12 cellular contexts compared by ENCODE assay signal in the genomic region with DNA sequence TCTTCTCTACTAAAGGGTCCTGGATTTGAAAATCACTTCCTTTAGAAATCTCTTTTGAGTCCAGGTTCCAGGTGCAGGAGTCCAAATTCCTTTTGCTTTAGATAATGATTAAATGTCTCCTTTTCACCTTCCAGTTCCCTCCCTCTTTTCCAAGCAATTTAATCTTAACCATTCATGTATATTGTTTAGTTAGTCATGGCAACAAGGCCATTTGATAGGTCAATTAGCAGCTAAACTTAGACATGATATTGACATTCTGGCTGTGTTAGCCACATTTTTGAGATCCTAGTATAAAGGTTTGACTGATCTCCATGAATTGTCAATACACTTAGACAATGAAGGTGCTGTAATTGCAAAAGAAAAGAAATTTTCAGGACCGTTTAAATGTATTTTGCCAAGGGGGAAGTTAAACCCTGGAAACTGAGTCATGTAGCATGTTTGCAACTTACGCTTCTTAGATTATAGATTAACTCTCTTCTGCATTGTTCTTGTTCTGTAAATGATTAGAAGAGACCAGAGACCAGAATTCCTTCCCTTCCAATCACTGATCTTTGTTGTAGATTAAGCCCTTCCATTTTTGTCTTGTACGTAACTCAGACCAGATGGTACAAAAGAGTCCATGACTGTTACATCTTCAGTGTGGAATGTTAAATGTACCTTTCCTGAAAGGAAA. TPM values are rescaled to one million over a fixed set of nuclear protein-coding genes. Genes with fewer than 3 reads are reported as not detected.
A peak's percentile ranks its signal among the peaks of the same experiment; 100 is the strongest.
DNase-seq lines count a peak whose midpoint lies in the region; ATAC-seq and TF ChIP-seq lines count a peak whose summit lies in the region.
"Had no signal": no experiment of that assay in that cellular context is flagged by ENCODE, and none has a peak within 500 bp of the region (broad histone marks: within the 10 kb centered on the region; RNA-seq: fewer than 3 reads in every experiment).

No MANE protein-coding gene starts in this region.

- H3K9me3 Mint-ChIP-seq in T-helper 1 cell treated with Interleukin-12 subunit alpha and Interleukin-12 subunit beta and Interleukin-4 antibody, amounts not matched to agents 30 μg/mL and 1 μg/mL, for 36 hours = peaks cover 11% of the 10 kb centered on the region
- H3K9me3 Mint-ChIP-seq in GM23338 = peaks cover 23% of the 10 kb centered on the region

- no peaks in the 10 kb centered on the region for H4K20me1 ChIP-seq in GM23338 (replicated peaks; ENCODE audit: insufficient read depth)

- no peaks in the 10 kb centered on the region for H3K9me3 ChIP-seq in RWPE2 (ENCODE audit: severe bottlenecking)

- DNase-seq in T-helper 1 cell (no peak), RWPE2 (ENCODE audit: low spot score) (no peak), kidney glomerular epithelial cell (lab: John Stamatoyannopoulos, UW) (peak; percentile 98), GM23338 (ENCODE audit: low spot score) (no peak), D341Med (ENCODE audit: low spot score) (no peak), SKM-1 treated with dmso at 0.1 percent for 144 hours (lab: John Stamatoyannopoulos, UW; ENCODE audit: unreplicated experiment) (no peak)
- DNase-seq: activated CD4-positive, alpha-beta T cell treated with anti-CD3 and anti-CD28 coated beads for 1 hour; GDM1; substantia nigra had no signal

- no peak overlapping the region for H3K4me2 ChIP-seq in GM23338

- peaks cover 23% of the 10 kb centered on the region for H3K4me1 ChIP-seq in RWPE2 (ENCODE audit: insufficient read depth, poor library complexity, severe bottlenecking)
- H3K4me1 ChIP-seq in GM23338 (ENCODE audit: insufficient read depth) = no peaks in the 10 kb centered on the region

- H3K27me3 Mint-ChIP-seq in T-helper 1 cell treated with Interleukin-12 subunit alpha and Interleukin-12 subunit beta and Interleukin-4 antibody, amounts not matched to agents 30 μg/mL and 1 μg/mL, for 36 hours (ENCODE audit: low read depth) = no peaks in the 10 kb centered on the region
- peaks cover 11% of the 10 kb centered on the region for H3K27me3 Mint-ChIP-seq in GM23338 (ENCODE audit: insufficient read depth, low read depth, poor library complexity)

- no peak overlapping the region for H3K4me3 Mint-ChIP-seq in T-helper 1 cell treated with Interleukin-12 subunit alpha and Interleukin-12 subunit beta and Interleukin-4 antibody, amounts not matched to agents 30 μg/mL and 1 μg/mL, for 36 hours
- H3K4me3 Mint-ChIP-seq in GM23338 = no peak overlapping the region

- no peaks in the 10 kb centered on the region for H3K27me3 ChIP-seq in RWPE2 (ENCODE audit: insufficient read depth, poor library complexity, severe bottlenecking)
- H3K27me3 ChIP-seq in GM23338 (ENCODE audit: insufficient read depth) = no peaks in the 10 kb centered on the region

- H2AFZ ChIP-seq in GM23338 = no peak overlapping the region

- no peaks in the 10 kb centered on the region for H3K79me2 ChIP-seq in GM23338 (replicated peaks; ENCODE audit: insufficient read depth)

- no peak for ATAC-seq in RWPE2 (ENCODE audit: low read depth)
- no peak for ATAC-seq in GM23338
- ATAC-seq in GM18502 (IDR thresholded peaks at IDR 0.05; ENCODE audit: poor library complexity, unreplicated experiment) = no peak

- H3K27ac ChIP-seq in RWPE2 (ENCODE audit: poor library complexity, severe bottlenecking) = peak overlapping the region; percentile 28
- no peak overlapping the region for H3K27ac ChIP-seq in GM23338 (ENCODE audit: low read depth)

- H3K4me1 Mint-ChIP-seq in T-helper 1 cell treated with Interleukin-12 subunit alpha and Interleukin-12 subunit beta and Interleukin-4 antibody, amounts not matched to agents 30 μg/mL and 1 μg/mL, for 36 hours (ENCODE audit: low read depth) = peaks cover 26% of the 10 kb centered on the region
- no peaks in the 10 kb centered on the region; the same call in 2 of the 3 replicates for H3K4me1 Mint-ChIP-seq in GM23338

- H3F3A ChIP-seq in GM23338 (replicated peaks; ENCODE audit: low read depth) = no peaks in the 10 kb centered on the region

- no peaks in the 10 kb centered on the region for H3K36me3 ChIP-seq in RWPE2 (ENCODE audit: low read depth)
- H3K36me3 ChIP-seq in GM23338 (ENCODE audit: insufficient read depth) = no peaks in the 10 kb centered on the region

- H3K4me3 ChIP-seq in RWPE2 (ENCODE audit: severe bottlenecking) (no peak overlapping the region), GM23338 (no peak overlapping the region)
- H3K4me3 ChIP-seq: lung had no signal

- H3K36me3 Mint-ChIP-seq in T-helper 1 cell treated with Interleukin-12 subunit alpha and Interleukin-12 subunit beta and Interleukin-4 antibody, amounts not matched to agents 30 μg/mL and 1 μg/mL, for 36 hours (ENCODE audit: low read depth) = peaks cover 24% of the 10 kb centered on the region
- peaks cover 15% of the 10 kb centered on the region; the same call in 2 of the 3 replicates for H3K36me3 Mint-ChIP-seq in GM23338 (ENCODE audit: low read depth)

- H3K27ac Mint-ChIP-seq in T-helper 1 cell treated with Interleukin-12 subunit alpha and Interleukin-12 subunit beta and Interleukin-4 antibody, amounts not matched to agents 30 μg/mL and 1 μg/mL, for 36 hours = peak overlapping the region; percentile 47
- H3K27ac Mint-ChIP-seq in GM23338 = no peak overlapping the region

- TF ChIP-seq CTCF in RWPE2 (IDR thresholded peaks at IDR 0.05; ENCODE audit: poor library complexity, severe bottlenecking) (no peak), GM23338 (conservative IDR thresholded peaks at IDR 0.05; ENCODE audit: low read depth in 2 of 2) (no peak)

- no peaks in the 10 kb centered on the region for H3K9me2 ChIP-seq in GM23338 (ENCODE audit: insufficient read depth)

TF ChIP-seq in GM23338, 12 proteins besides CTCF, POLR2A, EP300 and RAD21:
- no peak for TF ChIP-seq ZNF331 (CRISPR knock-in tag; IDR thresholded peaks at IDR 0.05; ENCODE audit: low read depth)
- TF ChIP-seq CREB1 (CRISPR knock-in tag; IDR thresholded peaks at IDR 0.05; ENCODE audit: low read depth) = no peak
- TF ChIP-seq NANOG (IDR thresholded peaks at IDR 0.05; ENCODE audit: borderline replicate concordance) = no peak
- no peak for TF ChIP-seq ZNF114 (CRISPR knock-in tag; IDR thresholded peaks at IDR 0.05)
TF ChIP-seq in GM23338: peak in this region for 0.

RNA-seq across cellular contexts. Expression of a gene that starts 12.4 kb away (rescaled TPM):
- 35.1 and 43.9 TPM in 2 replicates for total RNA-seq in GM23338 (2014; rRNA removed; shearing (Covaris generic))
- polyA plus RNA-seq in GM23338 (2016; fragmentation: Nextera tagmentation; extraction: Ambion mirVana) = 69.8 and 73.5 TPM in 2 replicates
